37 cellular contexts compared by ENCODE assay signal in the genomic region with DNA sequence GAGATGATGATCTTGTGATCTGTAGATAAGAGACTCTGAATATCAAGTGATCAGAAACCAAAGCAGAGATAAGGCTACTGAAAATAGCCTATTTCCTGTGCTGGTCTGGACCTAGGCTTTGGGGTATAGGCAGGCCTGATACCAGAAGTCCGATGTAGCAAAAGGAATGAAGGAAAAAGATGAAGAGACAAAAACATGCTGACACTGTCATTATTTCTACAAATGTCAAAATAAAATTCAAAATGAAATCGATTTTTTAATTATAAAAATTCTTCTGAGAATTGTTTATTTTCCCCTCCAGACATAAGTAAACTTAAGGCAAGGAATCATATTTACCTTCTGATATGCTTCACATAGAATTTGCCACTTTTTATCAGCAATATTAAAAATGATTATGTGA.
"Had no signal": no experiment of that assay in that cellular context is flagged by ENCODE, and none has a peak within 500 bp of the region (broad histone marks: within the 10 kb centered on the region; RNA-seq: fewer than 3 reads in every experiment).

No MANE protein-coding gene starts in this region.

- H3K36me3 Mint-ChIP-seq: activated CD4-positive, alpha-beta memory T cell treated with anti-CD3 and anti-CD28 coated beads for 36 hours; activated naive CD4-positive, alpha-beta T cell treated with anti-CD3 and anti-CD28 coated beads, Interleukin-2, amount 50 U/mL, for 72 hours had no signal

- H3K4me3 Mint-ChIP-seq: activated B cell treated with CpG ODN at 0.5 μM for 24 hours; activated CD4-positive, alpha-beta memory T cell treated with anti-CD3 and anti-CD28 coated beads for 36 hours; activated CD4-positive, alpha-beta T cell treated with anti-CD3 and anti-CD28 coated beads, Interleukin-2, amount 10 ng/mL, durations not matched to agents 24 days and 14 days; activated CD8-positive, alpha-beta T cell treated with anti-CD3 and anti-CD28 coated beads for 36 hours; activated naive CD4-positive, alpha-beta T cell treated with anti-CD3 and anti-CD28 coated beads for 36 hours; activated naive CD8-positive, alpha-beta T cell treated with anti-CD3 and anti-CD28 coated beads for 36 hours; activated T-cell treated with anti-CD3 and anti-CD28 coated beads, Interleukin-2, amount 50 U/mL, for 4 hours; activated T-cell treated with anti-CD3 and anti-CD28 coated beads, Interleukin-2, amount 50 U/mL, for 72 hours; activated T-helper 1 cell treated with anti-CD3 and anti-CD28 coated beads, Interleukin-12 subunit alpha, Interleukin-12 subunit beta, Interleukin-2, Interleukin-4 antibody, amounts not matched to agents 30 ng/mL and 10 ng/mL and 1 ng/mL, durations not matched to agents 14 hours and 24 hours and 36 hours; activated T-helper 17 cell treated with anti-CD3 and anti-CD28 coated beads, Interleukin-2, amount 50 U/mL, for 72 hours; T-helper 1 cell treated with Interleukin-12 subunit alpha and Interleukin-12 subunit beta and Interleukin-4 antibody, amounts not matched to agents 30 μg/mL and 1 μg/mL, for 36 hours; T-helper 2 cell treated with Interferon-gamma antibody and Interleukin-4, amounts not matched to agents 5 μg/mL and 100 μg/mL, for 36 hours had no signal

- H3K27ac ChIP-seq: adrenal gland, body of pancreas, brain microvascular endothelial cell, breast epithelium, VCaP had no signal

- H3K27me3 Mint-ChIP-seq: activated B cell treated with CpG ODN at 0.5 μM for 24 hours; activated CD4-positive, alpha-beta memory T cell treated with anti-CD3 and anti-CD28 coated beads for 36 hours; activated CD4-positive, alpha-beta T cell treated with anti-CD3 and anti-CD28 coated beads, Interleukin-2, amount 10 ng/mL, durations not matched to agents 24 days and 14 days; activated CD8-positive, alpha-beta T cell treated with anti-CD3 and anti-CD28 coated beads for 36 hours; activated naive CD8-positive, alpha-beta T cell treated with anti-CD3 and anti-CD28 coated beads for 36 hours; activated T-helper 17 cell treated with anti-CD3 and anti-CD28 coated beads, Interleukin-2, amount 50 U/mL, for 72 hours had no signal

- H3K9me3 ChIP-seq: adrenal gland, body of pancreas, breast epithelium had no signal

- H3K4me1 ChIP-seq: adrenal gland, body of pancreas, breast epithelium had no signal

- H3K36me3 ChIP-seq: adrenal gland, brain microvascular endothelial cell, breast epithelium had no signal

- H3K4me3 ChIP-seq: adrenal gland, body of pancreas, breast epithelium had no signal

- H3K27me3 ChIP-seq: adrenal gland, body of pancreas, brain microvascular endothelial cell, breast epithelium had no signal

- DNase-seq: activated B cell treated with CpG ODN at 0.5 μM for 24 hours; activated CD4-positive, alpha-beta memory T cell treated with anti-CD3 and anti-CD28 coated beads for 36 hours; activated CD4-positive, alpha-beta T cell treated with anti-CD3 and anti-CD28 coated beads for 4 hours; activated CD4-positive, alpha-beta T cell treated with anti-CD3 and anti-CD28 coated beads, Interleukin-2, amount 10 ng/mL, durations not matched to agents 24 days and 14 days; activated CD4-positive, alpha-beta T cell treated with anti-CD3 and anti-CD28 coated beads, Interleukin-2, amount 50 U/mL, for 1 hour; activated CD4-positive, alpha-beta T cell treated with anti-CD3 and anti-CD28 coated beads, Interleukin-2, amount 50 U/mL, for 4 hours; activated CD4-positive, CD25-positive, alpha-beta regulatory T cell treated with anti-CD3 and anti-CD28 coated beads, Interleukin-2, amount 50 U/mL, for 72 hours; activated CD8-positive, alpha-beta memory T cell treated with anti-CD3 and anti-CD28 coated beads, Interleukin-2, amount 50 U/mL, for 4 hours; activated CD8-positive, alpha-beta T cell treated with anti-CD3 and anti-CD28 coated beads for 36 hours; activated effector memory CD4-positive, alpha-beta T cell treated with anti-CD3 and anti-CD28 coated beads, Interleukin-2, amount 50 U/mL, for 16 hours; activated gamma-delta T cell treated with Interleukin-2 at 50 U/mL for 16 hours; activated naive CD4-positive, alpha-beta T cell; activated naive CD4-positive, alpha-beta T cell treated with anti-CD3 and anti-CD28 coated beads for 36 hours; activated naive CD4-positive, alpha-beta T cell treated with anti-CD3 and anti-CD28 coated beads, Interleukin-2, amount 50 U/mL, for 16 hours; activated naive CD8-positive, alpha-beta T cell treated with anti-CD3 and anti-CD28 coated beads for 36 hours; activated T-cell treated with anti-CD3 and anti-CD28 coated beads for 4 hours; activated T-cell treated with anti-CD3 and anti-CD28 coated beads, Interleukin-2, amount 50 U/mL, for 1 hour; activated T-cell treated with anti-CD3 and anti-CD28 coated beads, Interleukin-2, amount 50 U/mL, for 4 hours; activated T-cell treated with anti-CD3 and anti-CD28 coated beads, Interleukin-2, amount 50 U/mL, for 72 hours; adrenal gland; amniotic stem cell; aorta; body of pancreas; brain microvascular endothelial cell; central memory CD4-positive, alpha-beta T cell; T-helper 1 cell; T-helper 2 cell; T-helper 9 cell had no signal

- ATAC-seq: activated CD8-positive, alpha-beta T cell treated with anti-CD3 and anti-CD28 coated beads for 36 hours; activated naive CD4-positive, alpha-beta T cell treated with anti-CD3 and anti-CD28 coated beads, Interleukin-2, amount 50 U/mL, for 72 hours; activated T-cell treated with anti-CD3 and anti-CD28 coated beads, Interleukin-2, amount 50 U/mL, for 4 hours; activated T-cell treated with anti-CD3 and anti-CD28 coated beads, Interleukin-2, amount 50 U/mL, for 72 hours; activated T-helper 17 cell treated with anti-CD3 and anti-CD28 coated beads, Interleukin-2, amount 50 U/mL, for 72 hours; body of pancreas had no signal

- FAIRE-seq: astrocyte, TTC549 had no signal

- H3K9me3 Mint-ChIP-seq: activated naive CD4-positive, alpha-beta T cell treated with anti-CD3 and anti-CD28 coated beads for 36 hours; activated T-cell treated with anti-CD3 and anti-CD28 coated beads, Interleukin-2, amount 50 U/mL, for 4 hours; activated T-helper 17 cell treated with anti-CD3 and anti-CD28 coated beads, Interleukin-2, amount 50 U/mL, for 72 hours; T-helper 1 cell treated with Interleukin-12 subunit alpha and Interleukin-12 subunit beta and Interleukin-4 antibody, amounts not matched to agents 30 μg/mL and 1 μg/mL, for 36 hours had no signal

- H3K4me1 Mint-ChIP-seq: activated B cell treated with CpG ODN at 0.5 μM for 24 hours; activated CD4-positive, alpha-beta T cell treated with anti-CD3 and anti-CD28 coated beads, Interleukin-2, amount 10 ng/mL, durations not matched to agents 24 days and 14 days; activated naive CD8-positive, alpha-beta T cell treated with anti-CD3 and anti-CD28 coated beads for 36 hours; activated T-helper 17 cell treated with anti-CD3 and anti-CD28 coated beads, Interleukin-2, amount 50 U/mL, for 72 hours had no signal

- H3K27ac Mint-ChIP-seq: activated B cell treated with CpG ODN at 0.5 μM for 24 hours; activated CD4-positive, alpha-beta memory T cell treated with anti-CD3 and anti-CD28 coated beads for 36 hours; activated CD4-positive, alpha-beta T cell treated with anti-CD3 and anti-CD28 coated beads, Interleukin-2, amount 10 ng/mL, durations not matched to agents 24 days and 14 days; activated CD8-positive, alpha-beta T cell treated with anti-CD3 and anti-CD28 coated beads for 36 hours; activated naive CD4-positive, alpha-beta T cell treated with anti-CD3 and anti-CD28 coated beads for 36 hours; activated naive CD4-positive, alpha-beta T cell treated with anti-CD3 and anti-CD28 coated beads, Interleukin-2, amount 50 U/mL, for 72 hours; activated naive CD8-positive, alpha-beta T cell treated with anti-CD3 and anti-CD28 coated beads for 36 hours; activated T-cell treated with anti-CD3 and anti-CD28 coated beads, Interleukin-2, amount 50 U/mL, for 72 hours; activated T-helper 1 cell treated with anti-CD3 and anti-CD28 coated beads, Interleukin-12 subunit alpha, Interleukin-12 subunit beta, Interleukin-2, Interleukin-4 antibody, amounts not matched to agents 30 ng/mL and 10 ng/mL and 1 ng/mL, durations not matched to agents 14 hours and 24 hours and 36 hours; activated T-helper 17 cell treated with anti-CD3 and anti-CD28 coated beads, Interleukin-2, amount 50 U/mL, for 72 hours; T-helper 1 cell treated with Interleukin-12 subunit alpha and Interleukin-12 subunit beta and Interleukin-4 antibody, amounts not matched to agents 30 μg/mL and 1 μg/mL, for 36 hours; T-helper 2 cell treated with Interferon-gamma antibody and Interleukin-4, amounts not matched to agents 5 μg/mL and 100 μg/mL, for 36 hours had no signal
